ENCODE assay signal across 2 cellular contexts in the genomic region with DNA sequence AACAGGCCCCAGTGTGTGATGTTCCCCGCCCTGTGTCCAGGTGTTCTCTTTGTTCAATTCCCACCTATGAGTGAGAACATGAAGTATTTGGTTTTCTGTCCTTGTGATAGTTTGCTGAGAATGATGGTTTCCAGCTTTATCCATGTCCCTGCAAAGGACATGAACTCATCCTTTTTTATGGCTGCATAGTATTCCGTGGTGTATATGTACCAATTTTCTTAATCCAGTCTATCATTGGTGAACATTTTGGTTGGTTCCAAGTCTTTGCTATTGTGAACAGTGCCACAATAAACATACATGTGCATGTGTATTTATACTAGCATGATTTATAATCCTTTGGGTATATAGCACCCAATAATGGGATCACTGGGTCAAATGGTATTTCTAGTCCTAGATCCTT. TPM values are rescaled to one million over a fixed set of nuclear protein-coding genes. Genes with fewer than 3 reads are reported as not detected.
DNase-seq lines count a peak whose midpoint lies in the region; ATAC-seq, FAIRE-seq and TF ChIP-seq lines count a peak whose summit lies in the region.
"Not testable (repeated sequence)": the region's sequence is repeated elsewhere in the genome, so short reads cannot be mapped to it uniquely, and the experiment has no call there.

No MANE protein-coding gene starts in this region.

- not testable (repeated sequence) for TF ChIP-seq CTCF in HEK293 (tag by site-specific recombination; IDR thresholded peaks at IDR 0.05); K562 (IDR thresholded peaks at IDR 0.05 in 2 of 3, conservative IDR thresholded peaks at IDR 0.05 in 1 of 3; ENCODE audit: insufficient read depth in 2 of 3, low read depth in 1 of 3, low read length in 3 of 3)

- intact Hi-C loops in K562 (cut with micrococcal nuclease), result not testable (repeated sequence)

- not testable (repeated sequence) for H3K9me1 ChIP-seq in K562 (ENCODE audit: control insufficient read depth, insufficient read depth, low read length)

- not testable (repeated sequence) for H3K4me1 ChIP-seq in HEK293 (ENCODE audit: control insufficient read depth, insufficient read depth, low read length); K562 (replicated peaks in 1 of 2; ENCODE audit: control insufficient read depth in 2 of 2, insufficient read depth in 2 of 2, low read length in 2 of 2)

- not testable (repeated sequence) for H3K4me3 ChIP-seq in HEK293 (ENCODE audit: low read depth, low read length); K562

- not testable (repeated sequence) for TF ChIP-seq POLR2A in K562 (conservative IDR thresholded peaks at IDR 0.05)

- WGBS in K562 (ENCODE audit: insufficient coverage, low coverage, missing lambda C conversion rate), result 86% methylated on average over 2 of the region's 2 CpGs

- peaks cover 0 to 12% of the 10 kb centered on the region in 2 experiments; a peak in 2 of 3 replicates for H3K36me3 ChIP-seq in HEK293 (ENCODE audit: control insufficient read depth in 2 of 2, insufficient read depth in 1 of 2, low read length in 2 of 2)
- H3K36me3 ChIP-seq in K562 (ENCODE audit: control insufficient read depth, insufficient read depth, low read length), result not testable (repeated sequence)

- not testable (repeated sequence) for TF ChIP-seq EP300 in K562 (IDR thresholded peaks at IDR 0.05; ENCODE audit: low read length)

- not testable (repeated sequence) for H4K20me1 ChIP-seq in K562 (replicated peaks; ENCODE audit: control insufficient read depth, insufficient read depth, low read length)

- H3K4me2 ChIP-seq in K562 (ENCODE audit: insufficient read depth, low read length), result not testable (repeated sequence)

- not testable (repeated sequence) for BruUV-seq in K562 (replicated peaks; lab: Mats Ljungman, UMichigan)

- H3K9me3 ChIP-seq in HEK293 (ENCODE audit: control insufficient read depth, insufficient read depth, low read depth, low read length); K562 (replicated peaks; ENCODE audit: control insufficient read depth, insufficient read depth, low read depth, low read length): not testable (repeated sequence)

- DNase-seq in K562 (ENCODE audit: extremely low read depth in 1 of 4, low spot score in 3 of 4), result not testable (repeated sequence)

- CTCF ChIA-PET in HEK293 (lab: Yijun Ruan, JAX); K562 (lab: Yijun Ruan, JAX; ENCODE audit: low intra/inter-chr PET ratio): not testable (repeated sequence)

- H3K79me2 ChIP-seq in K562 (ENCODE audit: control insufficient read depth, insufficient read depth, low read length), result not testable (repeated sequence)

- not testable (repeated sequence) for H3K27me3 ChIP-seq in K562 (ENCODE audit: control insufficient read depth in 2 of 2, insufficient read depth in 2 of 2, low read length in 2 of 2)

- TF ChIP-seq RAD21 in K562 (CRISPR knock-in tag; conservative IDR thresholded peaks at IDR 0.05 in 1 of 2, IDR thresholded peaks at IDR 0.05 in 1 of 2), result not testable (repeated sequence)

- in situ Hi-C loops in K562 (cut with MboI), result not testable (repeated sequence)

- H3K27ac ChIP-seq in HEK293 (ENCODE audit: extremely low read depth, low read depth, low read length); K562 (ENCODE audit: extremely low read depth, low read depth, low read length): not testable (repeated sequence)

- H3K9ac ChIP-seq in K562 (ENCODE audit: insufficient read depth in 1 of 2, low read depth in 2 of 2, low read length in 2 of 2), result not testable (repeated sequence)

- ATAC-seq in K562, result not testable (repeated sequence)

- not testable (repeated sequence) for FAIRE-seq in K562 (lab: Jason Lieb, UNC)

- H2AFZ ChIP-seq in K562 (ENCODE audit: low read depth, low read length), result not testable (repeated sequence)

- POLR2A ChIA-PET in HEK293 (lab: Yijun Ruan, JAX); K562 (lab: Yijun Ruan, JAX): not testable (repeated sequence)

TF ChIP-seq in K562, 482 proteins besides CTCF, POLR2A, EP300 and RAD21:
- TF ChIP-seq ZNF146 (CRISPR knock-in tag; IDR thresholded peaks at IDR 0.05; ENCODE audit: unreplicated experiment), result peak; percentile 69

RNA-seq across cellular contexts. Expression of gene NANP, which starts 6.8 kb away (rescaled TPM):
- 5.0 and 11.2 TPM in 2 replicates for total RNA-seq in K562 (2011; cell fraction: chromatin; rRNA removed; ENCODE audit: low replicate concordance)
- 4.0 and 5.0 TPM in 2 replicates for total RNA-seq in K562 (2011; cell fraction: nucleolus; rRNA removed)
- 7.5 and 10.3 TPM in 2 replicates for total RNA-seq in K562 (2011; cell fraction: nucleoplasm; rRNA removed)
- 5.4 TPM in 2 replicates for total RNA-seq in K562 (2014; rRNA removed)
- total RNA-seq in K562 (2014; rRNA removed; fragmentation: Illumina TruSeq; extraction: Trizol), result 6.9 and 7.9 TPM in 2 replicates
- total RNA-seq in K562 (2015; rRNA removed; fragmentation: Illumina TruSeq; extraction: Trizol), result 5.7 and 6.3 TPM in 2 replicates
- 5.7 and 6.0 TPM in 2 replicates for total RNA-seq in K562 (2021)
- 7.1 and 8.2 TPM in 2 replicates for polyA plus RNA-seq in K562 (2011; rRNA removed)
- polyA plus RNA-seq in K562 (2011; cell fraction: cytosol; rRNA removed), result 3.5 and 6.0 TPM in 2 replicates
- 2.1 and 3.2 TPM in 2 replicates for polyA plus RNA-seq in K562 (2011; cell fraction: nucleus; rRNA removed)
- 4.0 and 4.6 TPM in 2 replicates for polyA plus RNA-seq in K562 (2012)
- polyA plus RNA-seq in K562 (2014; fragmentation: Illumina TruSeq; extraction: Trizol), result 7.3 and 8.4 TPM in 2 replicates
- 1 to 10 TPM; 6.9 to 7.9 TPM for polyA plus RNA-seq in K562 (2014; fragmentation: Nextera tagmentation; extraction: Ambion mirVana)
- 5.4 and 7.5 TPM in 2 replicates for polyA plus RNA-seq in K562 (2014; rRNA removed)
- 7.7 and 8.1 TPM in 2 replicates for polyA minus RNA-seq in K562 (2011; rRNA and poly(A)+ RNA removed)
- 2.6 and 3.9 TPM in 2 replicates for polyA minus RNA-seq in K562 (2011; cell fraction: cytosol; rRNA and poly(A)+ RNA removed)
- polyA minus RNA-seq in K562 (2011; cell fraction: nucleus; rRNA and poly(A)+ RNA removed), result 2.0 and 3.4 TPM in 2 replicates

RNA-seq across cellular contexts. Expression of gene NINL, which starts 45.3 kb away (rescaled TPM):
- 0.49 TPM in 1 of 2 replicates, not detected in the other for total RNA-seq in K562 (2011; cell fraction: chromatin; rRNA removed; ENCODE audit: low replicate concordance)
- 0.26 and 0.33 TPM in 2 replicates for total RNA-seq in K562 (2011; cell fraction: nucleolus; rRNA removed)
- 0.23 TPM in 1 of 2 replicates, not detected in the other for total RNA-seq in K562 (2011; cell fraction: nucleoplasm; rRNA removed)
- total RNA-seq in K562 (2014; rRNA removed) (not detected in 2 replicates), K562 (2014; rRNA removed; fragmentation: Illumina TruSeq; extraction: Trizol) (not detected in 2 replicates), K562 (2015; rRNA removed; fragmentation: Illumina TruSeq; extraction: Trizol) (0.15 and 0.22 TPM in 2 replicates), K562 (2021) (0.04 and 0.11 TPM in 2 replicates)
- polyA plus RNA-seq in K562 (2011; rRNA removed) (0.03 and 0.06 TPM in 2 replicates), K562 (2014; fragmentation: Illumina TruSeq; extraction: Trizol) (0.03 TPM in 1 of 2 replicates, not detected in the other), K562 (2014; fragmentation: Nextera tagmentation; extraction: Ambion mirVana) (not detected), K562 (2014; rRNA removed) (not detected in 2 replicates)
- 0.01 TPM in 2 replicates for polyA plus RNA-seq in K562 (2011; cell fraction: cytosol; rRNA removed)
- polyA plus RNA-seq in K562 (2011; cell fraction: nucleus; rRNA removed), result 0.17 and 0.22 TPM in 2 replicates
- 0.05 and 0.10 TPM in 2 replicates for polyA plus RNA-seq in K562 (2012)
- 0.21 TPM in 1 of 2 replicates, not detected in the other for polyA minus RNA-seq in K562 (2011; rRNA and poly(A)+ RNA removed)
- polyA minus RNA-seq in K562 (2011; cell fraction: cytosol; rRNA and poly(A)+ RNA removed), result not detected in 2 replicates
- polyA minus RNA-seq in K562 (2011; cell fraction: nucleus; rRNA and poly(A)+ RNA removed), result under 0.01 and 0.44 TPM in 2 replicates
